26 cellular contexts compared by ENCODE assay signal in genomic region chr2:66379473-66379872, GRCh38. TPM values are rescaled to one million over a fixed set of nuclear protein-coding genes. Genes with fewer than 3 reads are reported as not detected.
DNase-seq lines count a peak whose midpoint lies in the region; ATAC-seq, FAIRE-seq and TF ChIP-seq lines count a peak whose summit lies in the region.
"Had no signal": no experiment of that assay in that cellular context is flagged by ENCODE, and none has a peak within 500 bp of the region (broad histone marks: within the 10 kb centered on the region; RNA-seq: fewer than 3 reads in every experiment).

No MANE protein-coding gene starts in this region.

- H3K4me1 ChIP-seq in HepG2 (ENCODE audit: insufficient read depth, low read length): no peaks in the 10 kb centered on the region
- H3K4me1 ChIP-seq in right lobe of liver: no peaks in the 10 kb centered on the region
- no peaks in the 10 kb centered on the region for H3K4me1 ChIP-seq in IMR-90 (ENCODE audit: control insufficient read depth, insufficient read depth, low read length)
- no peaks in the 10 kb centered on the region for H3K4me1 ChIP-seq in pancreas
- no peaks in the 10 kb centered on the region for H3K4me1 ChIP-seq in psoas muscle
- H3K4me1 ChIP-seq: BE2C, BLaER1 had no signal

- H3K4me3 ChIP-seq in HepG2 (replicated peaks in 1 of 3; ENCODE audit: insufficient read depth in 1 of 3, low read depth in 2 of 3, low read length in 3 of 3) (no peak overlapping the region), right lobe of liver (no peak overlapping the region), IMR-90 (ENCODE audit: insufficient read depth, low read depth, low read length) (no peak overlapping the region), pancreas (no peak overlapping the region), psoas muscle (no peak overlapping the region)
- H3K4me3 ChIP-seq: BLaER1, GM12878 had no signal

- dilution Hi-C loops in IMR-90 (cut with HindIII; ENCODE audit: low sequenced_read_pairs, unreplicated experiment): no loop called here

- no peaks in the 10 kb centered on the region for H3K9me1 ChIP-seq in IMR-90 (ENCODE audit: insufficient read depth, low read length)

- no peak overlapping the region for H3K4me2 ChIP-seq in HepG2 (ENCODE audit: low read depth, low read length)
- H3K4me2 ChIP-seq in IMR-90 (ENCODE audit: low read depth, low read length): no peak overlapping the region
- H3K4me2 ChIP-seq: BLaER1 had no signal

- H2BK20ac ChIP-seq in IMR-90 (ENCODE audit: low read depth, low read length): no peak overlapping the region

- H3K9ac ChIP-seq in HepG2 (ENCODE audit: insufficient read depth, low read depth, low read length) (no peak overlapping the region), IMR-90 (ENCODE audit: low read depth, low read length) (no peak overlapping the region)
- H3K9ac ChIP-seq: BLaER1 had no signal

- in situ Hi-C loops in HepG2 (cut with HindIII; ENCODE audit: extremely low pct_ligation_motif_present, low pct_unique_long_range_greater_than_20kb) (no loop called here), IMR-90 (cut with MboI; ENCODE audit: low sequenced_read_pairs) (no loop called here)

- H4K20me1 ChIP-seq in HepG2 (ENCODE audit: insufficient read depth, low read length) (no peaks in the 10 kb centered on the region), IMR-90 (ENCODE audit: insufficient read depth, low read length) (no peaks in the 10 kb centered on the region)
- H4K20me1 ChIP-seq: BLaER1 had no signal

- no peak overlapping the region for H2AK5ac ChIP-seq in IMR-90 (ENCODE audit: low read depth, low read length)

- no peak overlapping the region for H4K8ac ChIP-seq in IMR-90 (ENCODE audit: low read depth in 2 of 2, low read length in 2 of 2)

- H3K56ac ChIP-seq in IMR-90 (ENCODE audit: extremely low read depth, insufficient read depth, low read length): no peak overlapping the region

- DNase-seq in HepG2 (ENCODE audit: low spot score) (no peak), right lobe of liver (no peak), IMR-90 (no peak), pancreas (no peak), psoas muscle (no peak)
- DNase-seq: ACHN; BE2C; C1 segment of cervical spinal cord; CD4-positive, alpha-beta memory T cell; CD4-positive, CD25-positive, alpha-beta regulatory T cell; CD8-positive, alpha-beta memory T cell; COR-L47; DMS 273 treated with DMSO at 0.1 percent for 48 hours; DMS153; DMS53; DMS79; DND-41; EL; GDM1 had no signal

- no peaks in the 10 kb centered on the region for H3K79me2 ChIP-seq in HepG2 (ENCODE audit: insufficient read depth, low read length)

- TF ChIP-seq EP300 in HepG2 (IDR thresholded peaks at IDR 0.05; ENCODE audit: low read depth in 2 of 2, low read length in 2 of 2): no peak
- TF ChIP-seq EP300 in HepG2 (CRISPR knock-in tag; IDR thresholded peaks at IDR 0.05; ENCODE audit: borderline replicate concordance): no peak

- H2BK5ac ChIP-seq in IMR-90 (ENCODE audit: low read depth, low read length, poor library complexity, severe bottlenecking): no peak overlapping the region

- TF ChIP-seq RAD21 in HepG2 (CRISPR knock-in tag; IDR thresholded peaks at IDR 0.05) (no peak), IMR-90 (IDR thresholded peaks at IDR 0.05; ENCODE audit: low read length) (no peak)

- TF ChIP-seq POLR2A in HepG2 (IDR thresholded peaks at IDR 0.05; ENCODE audit: insufficient read depth in 1 of 2, low read depth in 2 of 2, low read length in 2 of 2) (no peak), right lobe of liver (IDR thresholded peaks at IDR 0.05) (no peak), IMR-90 (IDR thresholded peaks at IDR 0.05; ENCODE audit: low read depth, low read length) (no peak)

- H3K14ac ChIP-seq in IMR-90 (replicated peaks; ENCODE audit: low read depth, low read length): no peak overlapping the region

- FAIRE-seq in HepG2 (lab: Jason Lieb, UNC) (no peak), pancreas (lab: Jason Lieb, UNC) (peak; percentile 41)
- FAIRE-seq: GM12878, GM12892, GM18507 had no signal

- no peak overlapping the region for H3K18ac ChIP-seq in IMR-90 (ENCODE audit: low read depth, low read length)

- no peak overlapping the region for H3K4ac ChIP-seq in IMR-90 (ENCODE audit: low read depth, low read length)

- no peak overlapping the region for H3K23ac ChIP-seq in IMR-90 (ENCODE audit: low read depth, low read length)

- ATAC-seq in HepG2 (no peak), right lobe of liver (no peak), IMR-90 (ENCODE audit: low read depth) (no peak), pancreas (no peak), HG02981 (IDR thresholded peaks at IDR 0.05; ENCODE audit: unreplicated experiment) (no peak), psoas muscle (no peak)
- ATAC-seq: GM12878 had no signal

- TF ChIP-seq CTCF in HepG2 (CRISPR knock-in tag; IDR thresholded peaks at IDR 0.05) (no peak), right lobe of liver (IDR thresholded peaks at IDR 0.05) (no peak), IMR-90 (conservative IDR thresholded peaks at IDR 0.05; ENCODE audit: low read depth, low read length) (no peak), pancreas (IDR thresholded peaks at IDR 0.05) (no peak), psoas muscle (IDR thresholded peaks at IDR 0.05) (no peak)

- H4K5ac ChIP-seq in IMR-90 (ENCODE audit: low read depth, low read length): no peak overlapping the region

- no peaks in the 10 kb centered on the region for H3K36me3 ChIP-seq in HepG2 (replicated peaks in 1 of 2; ENCODE audit: control insufficient read depth in 1 of 2, insufficient read depth in 2 of 2, low read length in 2 of 2)
- H3K36me3 ChIP-seq in right lobe of liver: no peaks in the 10 kb centered on the region
- H3K36me3 ChIP-seq in IMR-90 (ENCODE audit: control insufficient read depth, insufficient read depth, low read length): no peaks in the 10 kb centered on the region
- no peaks in the 10 kb centered on the region for H3K36me3 ChIP-seq in pancreas
- H3K36me3 ChIP-seq in psoas muscle (ENCODE audit: insufficient read depth in 1 of 2, low read depth in 1 of 2): no peaks in the 10 kb centered on the region
- H3K36me3 ChIP-seq: BE2C, BLaER1 had no signal

- POLR2A ChIA-PET in HepG2 (lab: Yijun Ruan, JAX): no interaction called here
- POLR2A ChIA-PET in IMR-90 (lab: Charles Lee; ENCODE audit: unreplicated experiment): no interaction called here

- H3K79me1 ChIP-seq in IMR-90 (ENCODE audit: low read depth in 1 of 2, low read length in 2 of 2): no peaks in the 10 kb centered on the region

- H2AK9ac ChIP-seq in IMR-90 (replicated peaks; ENCODE audit: low read depth, low read length, poor library complexity): no peak overlapping the region

- intact Hi-C loops in HepG2 (cut with micrococcal nuclease; ENCODE audit: unreplicated experiment): no loop called here
- intact Hi-C loops in right lobe of liver (cut with DNase I): no loop called here
- intact Hi-C loops in IMR-90 (cut with micrococcal nuclease): no loop called here
- intact Hi-C loops in pancreas (cut with DNase I): no loop called here
- intact Hi-C loops in psoas muscle (cut with DNase I): no loop called here

- H3K27me3 ChIP-seq in HepG2 (ENCODE audit: control insufficient read depth in 1 of 2, insufficient read depth in 2 of 2, low read length in 2 of 2): peaks cover 0 to 14% of the 10 kb centered on the region in 2 experiments; a peak in 2 of 5 replicates
- H3K27me3 ChIP-seq in right lobe of liver: no peaks in the 10 kb centered on the region
- H3K27me3 ChIP-seq in IMR-90 (ENCODE audit: control insufficient read depth, insufficient read depth, low read length): peaks cover 12% of the 10 kb centered on the region
- H3K27me3 ChIP-seq in pancreas: no peaks in the 10 kb centered on the region
- peaks cover 0 to 10% (median 0%) of the 10 kb centered on the region in 3 donors for H3K27me3 ChIP-seq in psoas muscle (ENCODE audit: insufficient read depth in 3 of 3, low read length in 2 of 3)
- H3K27me3 ChIP-seq: BE2C, BLaER1 had no signal

- H4K91ac ChIP-seq in IMR-90 (ENCODE audit: insufficient read depth, low read depth, low read length): no peak overlapping the region

- no peak overlapping the region for H2BK15ac ChIP-seq in IMR-90 (ENCODE audit: low read depth, low read length)

- H2AFZ ChIP-seq in HepG2 (ENCODE audit: low read length): no peak overlapping the region
- no peak overlapping the region for H2AFZ ChIP-seq in IMR-90 (replicated peaks; ENCODE audit: low read length, poor library complexity)

- H3K9me3 ChIP-seq in HepG2 (ENCODE audit: low read length) (no peaks in the 10 kb centered on the region), right lobe of liver (no peaks in the 10 kb centered on the region), IMR-90 (ENCODE audit: control insufficient read depth, insufficient read depth, low read length) (no peaks in the 10 kb centered on the region), pancreas (no peaks in the 10 kb centered on the region), psoas muscle (no peaks in the 10 kb centered on the region)
- H3K9me3 ChIP-seq: BE2C, BLaER1 had no signal

- no peak overlapping the region for H2BK120ac ChIP-seq in IMR-90 (ENCODE audit: low read depth, low read length)

- H3K27ac ChIP-seq in HepG2 (ENCODE audit: extremely low read length, insufficient read depth, low read length) (no peak overlapping the region), right lobe of liver (no peak overlapping the region), IMR-90 (ENCODE audit: insufficient read depth, low read length) (no peak overlapping the region), pancreas (no peak overlapping the region), psoas muscle (no peak overlapping the region)
- H3K27ac ChIP-seq: 22Rv1, BLaER1 had no signal

- no TSS peak for BruUV-seq in HepG2 (replicated peaks; lab: Mats Ljungman, UMichigan)
- no TSS peak for BruUV-seq in IMR-90 (replicated peaks; lab: Mats Ljungman, UMichigan)

- CTCF ChIA-PET in HepG2 (lab: Yijun Ruan, JAX; ENCODE audit: low intra/inter-chr PET ratio, low total read pairs) (no interaction called here), IMR-90 (lab: Yijun Ruan, JAX) (interaction anchor here (0.6 kb wide), 1 partner anchor 39 kb away, joined by 3 read pairs; no protein-coding TSS in a partner anchor)

RNA-seq across cellular contexts. Expression of gene MEIS1, which starts 55.5 kb away (rescaled TPM):
- 4.5 and 6.0 TPM in 2 replicates for total RNA-seq in HepG2 (2016; rRNA removed; fragmentation: Illumina TruSeq; extraction: Trizol)
- 0.88 and 1.3 TPM in 2 replicates for total RNA-seq in HepG2 (2016; cell fraction: cytosol; rRNA removed; fragmentation: Illumina TruSeq; extraction: Trizol; ENCODE audit: low read depth)
- total RNA-seq in HepG2 (2016; cell fraction: insoluble cytoplasmic fraction; rRNA removed; fragmentation: Illumina TruSeq; extraction: Trizol): 4.4 and 6.6 TPM in 2 replicates
- total RNA-seq in HepG2 (2016; cell fraction: membrane; rRNA removed; fragmentation: Illumina TruSeq; extraction: Trizol): 2.1 and 4.3 TPM in 2 replicates
- total RNA-seq in HepG2 (2016; cell fraction: nucleus; rRNA removed; fragmentation: Illumina TruSeq; extraction: Trizol): 11.1 and 12.8 TPM in 2 replicates
- polyA plus RNA-seq in HepG2 (2011; rRNA removed): 2.6 and 3.8 TPM in 2 replicates
- 1.2 and 2.1 TPM in 2 replicates for polyA plus RNA-seq in HepG2 (2011; cell fraction: cytosol; rRNA removed)
- polyA plus RNA-seq in HepG2 (2011; cell fraction: nucleus; rRNA removed): 3.6 and 3.7 TPM in 2 replicates
- polyA plus RNA-seq in HepG2 (2012): 1.7 and 2.9 TPM in 2 replicates
- 0.16 and 0.49 TPM in 2 replicates for polyA plus RNA-seq in HepG2 (2016; cell fraction: cytosol; fragmentation: Illumina TruSeq; extraction: Trizol; ENCODE audit: low read depth)
- polyA plus RNA-seq in HepG2 (2016; cell fraction: insoluble cytoplasmic fraction; fragmentation: Illumina TruSeq; extraction: Trizol; ENCODE audit: low read depth): 4.1 and 4.2 TPM in 2 replicates
- 1.0 and 1.1 TPM in 2 replicates for polyA plus RNA-seq in HepG2 (2016; cell fraction: membrane; fragmentation: Illumina TruSeq; extraction: Trizol; ENCODE audit: low read depth)
- polyA plus RNA-seq in HepG2 (2016; cell fraction: nucleus; fragmentation: Illumina TruSeq; extraction: Trizol; ENCODE audit: insufficient read depth, low read depth): 4.8 and 9.7 TPM in 2 replicates
- 6.9 and 19.7 TPM in 2 replicates for polyA minus RNA-seq in HepG2 (2011; rRNA and poly(A)+ RNA removed; ENCODE audit: low replicate concordance)
- polyA minus RNA-seq in HepG2 (2011; cell fraction: cytosol; rRNA and poly(A)+ RNA removed): 4.3 and 5.7 TPM in 2 replicates
- polyA minus RNA-seq in HepG2 (2011; cell fraction: nucleus; rRNA and poly(A)+ RNA removed): 19.1 and 25.4 TPM in 2 replicates
- total RNA-seq in right lobe of liver: 1 to 10 TPM; 3.1 to 8.8 (median 4.2) TPM
- 157 and 209 TPM in 2 replicates for total RNA-seq in IMR-90 (2012; rRNA removed)
- polyA plus RNA-seq in IMR-90 (2012; rRNA removed): 51.8 and 54.4 TPM in 2 replicates
- 14.0 and 21.0 TPM in 2 replicates for polyA plus RNA-seq in IMR-90 (2012; cell fraction: cytosol; rRNA removed)
- polyA plus RNA-seq in IMR-90 (2012; cell fraction: nucleus; rRNA removed; ENCODE audit: low replicate concordance): 81.4 and 209 TPM in 2 replicates
- 100 to 1,000 TPM in 1 of 6 donors, 10 to 100 TPM in 5; 48.6 to 129 (median 60.3) TPM for total RNA-seq in pancreas
- 10 to 100 TPM; 41.3 to 57.7 TPM for polyA plus RNA-seq in pancreas
- 1 to 10 TPM in 3 of 4 donors, under 1 TPM in 1; 0.77 to 6.8 (median 4.0) TPM for total RNA-seq in psoas muscle
- 1 to 10 TPM; 2.0 to 5.3 (median 2.1) TPM for polyA plus RNA-seq in psoas muscle
- total RNA-seq: CD4-positive, alpha-beta memory T cell; CD8-positive, alpha-beta memory T cell; G401 had no signal
- polyA plus RNA-seq: CD4-positive, alpha-beta memory T cell; CD4-positive, CD25-positive, alpha-beta regulatory T cell; CD8-positive, alpha-beta memory T cell had no signal
